Comparison of ENCODE assay signal across 8 cellular contexts in the genomic region with DNA sequence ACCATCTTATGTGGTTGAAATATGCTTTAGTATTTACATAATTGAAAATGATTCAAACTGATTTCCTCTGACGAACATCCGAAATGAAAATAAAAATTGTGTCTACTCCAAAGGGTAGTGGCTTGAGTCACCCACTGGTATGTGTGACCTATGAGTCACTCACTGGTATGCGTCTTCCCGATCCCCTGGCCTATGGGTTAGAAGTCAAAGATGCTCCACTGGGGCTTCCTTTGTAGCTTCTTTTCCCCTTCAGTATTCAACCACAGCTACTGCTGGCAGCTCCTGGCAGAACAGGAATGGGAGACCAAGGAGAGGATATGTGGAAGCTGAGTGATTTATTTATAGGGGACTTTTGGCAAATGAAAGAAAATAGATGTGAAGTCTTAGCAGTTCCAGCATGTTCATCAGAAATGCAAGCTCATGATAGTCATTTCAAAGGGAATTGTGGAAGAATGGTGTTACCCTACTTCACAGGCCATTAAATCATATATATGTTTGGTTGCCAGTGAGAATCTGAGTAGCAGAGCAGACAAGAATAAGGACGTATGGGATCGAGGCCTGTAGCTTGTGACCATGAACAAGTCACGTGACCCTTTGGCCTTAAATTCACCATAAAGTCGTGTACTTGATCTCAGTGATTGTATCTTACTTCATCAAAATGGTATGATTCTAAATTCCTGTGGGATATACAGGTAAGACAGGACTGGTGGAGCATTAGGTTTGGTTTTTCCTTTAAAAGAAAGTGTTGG.
A peak's percentile ranks its signal among the peaks of the same experiment; 100 is the strongest.
DNase-seq lines count a peak whose midpoint lies in the region; FAIRE-seq and TF ChIP-seq lines count a peak whose summit lies in the region.

No MANE protein-coding gene starts in this region.

- no peak for TF ChIP-seq RAD21 in SK-N-SH (IDR thresholded peaks at IDR 0.05; ENCODE audit: low read length)

- no peaks in the 10 kb centered on the region for H3K9me2 ChIP-seq in SK-N-SH
- H3K9me2 ChIP-seq in MM.1S (replicated peaks; ENCODE audit: insufficient read depth, low read length), result no peaks in the 10 kb centered on the region

- no peak overlapping the region for H2AFZ ChIP-seq in SK-N-SH (ENCODE audit: low read depth)
- no peak overlapping the region for H2AFZ ChIP-seq in MM.1S (ENCODE audit: low read length)

- H3K27me3 ChIP-seq in SK-N-SH (ENCODE audit: insufficient read depth), result no peaks in the 10 kb centered on the region
- no peaks in the 10 kb centered on the region for H3K27me3 ChIP-seq in MM.1S (replicated peaks; ENCODE audit: insufficient read depth, low read length)

- peaks cover 42% of the 10 kb centered on the region for H3K4me1 Mint-ChIP-seq in brain

- peak overlapping the region; percentile 73 for H3K9ac ChIP-seq in SK-N-SH
- no peak overlapping the region for H3K9ac ChIP-seq in MM.1S (ENCODE audit: low read length)

- no peak for TF ChIP-seq CTCF in SK-N-SH (IDR thresholded peaks at IDR 0.05)
- TF ChIP-seq CTCF in brain (conservative IDR thresholded peaks at IDR 0.05), result no peak
- TF ChIP-seq CTCF in MM.1S (IDR thresholded peaks at IDR 0.05; ENCODE audit: low read length), result no peak

- peaks cover 0 to 3% (median 2%) of the 10 kb centered on the region in 5 experiments for H3K9me3 Mint-ChIP-seq in brain

- DNase-seq in H54 (ENCODE audit: insufficient read length, low spot score) (no peak), SK-N-SH (no peak), kidney tubule cell (ENCODE audit: low spot score) (peak; percentile 96), MM.1S (no peak), NCI-H187 (lab: John Stamatoyannopoulos, UW) (no peak), COR-L47 (lab: John Stamatoyannopoulos, UW) (no peak)
- peak; percentile 7 to 12 for DNase-seq in stimulated activated CD8-positive, alpha-beta memory T cell treated with anti-CD3 and anti-CD28 coated beads, Interleukin-2, amount 100 ng/mL, for 48 hours (ENCODE audit: low read depth in 2 of 2)

- TF ChIP-seq EP300 in SK-N-SH (IDR thresholded peaks at IDR 0.05; ENCODE audit: borderline replicate concordance in 1 of 2, low read depth in 1 of 2, low read length in 1 of 2), result peak in 1 of 2 experiments; percentile 96; a peak in 2 of 4 replicates

- CTCF ChIA-PET in SK-N-SH (lab: Yijun Ruan, JAX), result interaction anchor here (0.7 to 3.0 kb wide), 8 partner anchors 12 to 316 kb away, joined by 3 to 18 read pairs (median 4); no protein-coding TSS in a partner anchor

- H3K4me3 Mint-ChIP-seq in brain, result peak overlapping the region in 1 of 5 experiments; percentile 20

- FAIRE-seq in H54 (lab: Jason Lieb, UNC), result peak; percentile 92

- H3K4me3 ChIP-seq in SK-N-SH (ENCODE audit: low read depth in 2 of 2, low read length in 1 of 2) (peak overlapping the region in 1 of 2 experiments; percentile 24; a peak in 1 of 4 replicates), MM.1S (ENCODE audit: low read length) (no peak overlapping the region)

- H3K27ac Mint-ChIP-seq in brain, result peak overlapping the region in 4 of 5 experiments; percentile 40 to 91 (median 82)

- no peaks in the 10 kb centered on the region for H3K79me2 ChIP-seq in SK-N-SH (ENCODE audit: insufficient read depth)
- no peaks in the 10 kb centered on the region for H3K79me2 ChIP-seq in MM.1S (ENCODE audit: low read length)

- H3K36me3 ChIP-seq in SK-N-SH (replicated peaks in 1 of 2; ENCODE audit: control insufficient read depth in 1 of 2, insufficient read depth in 2 of 2, low read length in 1 of 2) (no peaks in the 10 kb centered on the region), MM.1S (replicated peaks; ENCODE audit: insufficient read depth, low read length) (no peaks in the 10 kb centered on the region)

- TF ChIP-seq POLR2A in H54 (IDR thresholded peaks at IDR 0.05; ENCODE audit: low read depth, low read length), result no peak

- H3K36me3 Mint-ChIP-seq in brain, result no peaks in the 10 kb centered on the region

- POLR2A ChIA-PET in SK-N-SH (lab: Yijun Ruan, JAX), result interaction anchor here (1.0 kb wide), 1 partner anchor 17 kb away, joined by 3 read pairs; no protein-coding TSS in a partner anchor

- H3K4me2 ChIP-seq in SK-N-SH (peak overlapping the region; percentile 66; the same call in 1 of the 2 replicates), MM.1S (ENCODE audit: low read depth, low read length) (no peak overlapping the region)

- H4K20me1 ChIP-seq in SK-N-SH (ENCODE audit: insufficient read depth) (no peaks in the 10 kb centered on the region), MM.1S (ENCODE audit: insufficient read depth, low read length) (no peaks in the 10 kb centered on the region)

- H3K27me3 Mint-ChIP-seq in brain, result peaks cover 2% of the 10 kb centered on the region

- H3K4me1 ChIP-seq in SK-N-SH (ENCODE audit: control insufficient read depth in 1 of 2, insufficient read depth in 2 of 2, low read depth in 1 of 2, low read length in 1 of 2), result peaks cover 32 to 46% of the 10 kb centered on the region in 2 experiments
- H3K4me1 ChIP-seq in MM.1S (ENCODE audit: low read length), result 0 out of 2 replicates have a peak, but pooled peaks cover 4% of the 10 kb centered on the region

- WGBS in SK-N-SH (ENCODE audit: low lambda C conversion rate), result 24% methylated on average over 8 of the region's 8 CpGs

- H3F3A ChIP-seq in SK-N-SH (replicated peaks; ENCODE audit: insufficient read depth), result peaks cover 50% of the 10 kb centered on the region
- H3F3A ChIP-seq in MM.1S (ENCODE audit: insufficient read depth, low read length), result no peaks in the 10 kb centered on the region

- H3K9me3 ChIP-seq in SK-N-SH (no peaks in the 10 kb centered on the region), MM.1S (replicated peaks; ENCODE audit: insufficient read depth, low read length) (no peaks in the 10 kb centered on the region)

- peak overlapping the region; percentile 94 to 99 for H3K27ac ChIP-seq in SK-N-SH (ENCODE audit: low read depth in 2 of 2, low read length in 1 of 2)
- no peak overlapping the region for H3K27ac ChIP-seq in MM.1S (ENCODE audit: low read length)

TF ChIP-seq in SK-N-SH, 30 proteins besides CTCF, POLR2A, EP300 and RAD21 (continues in another document):
- TF ChIP-seq JUND (IDR thresholded peaks at IDR 0.05) (peak; percentile 98), TEAD4 (IDR thresholded peaks at IDR 0.05; ENCODE audit: borderline replicate concordance, insufficient read depth) (peak; percentile 95), TAF1 (IDR thresholded peaks at IDR 0.05; ENCODE audit: borderline replicate concordance, low read depth, low read length) (peak; percentile 34; the same call in 1 of the 2 replicates), YY1 (IDR thresholded peaks at IDR 0.05; ENCODE audit: low read depth) (no peak), TCF12 (IDR thresholded peaks at IDR 0.05) (peak; percentile 90), PBX3 (IDR thresholded peaks at IDR 0.05) (peak; percentile 88), FOXM1 (IDR thresholded peaks at IDR 0.05; ENCODE audit: low read depth) (peak; percentile 67; the same call in 1 of the 2 replicates), MAX (IDR thresholded peaks at IDR 0.05; ENCODE audit: low read depth) (peak; percentile 65), CHD2 (IDR thresholded peaks at IDR 0.05; ENCODE audit: low read length, partially characterized antibody) (no peak), RXRA (IDR thresholded peaks at IDR 0.05; ENCODE audit: borderline replicate concordance, low read depth) (peak; percentile 97), SMC3 (IDR thresholded peaks at IDR 0.05; ENCODE audit: low read depth, low read length) (no peak)
- TF ChIP-seq, protein P1, sequence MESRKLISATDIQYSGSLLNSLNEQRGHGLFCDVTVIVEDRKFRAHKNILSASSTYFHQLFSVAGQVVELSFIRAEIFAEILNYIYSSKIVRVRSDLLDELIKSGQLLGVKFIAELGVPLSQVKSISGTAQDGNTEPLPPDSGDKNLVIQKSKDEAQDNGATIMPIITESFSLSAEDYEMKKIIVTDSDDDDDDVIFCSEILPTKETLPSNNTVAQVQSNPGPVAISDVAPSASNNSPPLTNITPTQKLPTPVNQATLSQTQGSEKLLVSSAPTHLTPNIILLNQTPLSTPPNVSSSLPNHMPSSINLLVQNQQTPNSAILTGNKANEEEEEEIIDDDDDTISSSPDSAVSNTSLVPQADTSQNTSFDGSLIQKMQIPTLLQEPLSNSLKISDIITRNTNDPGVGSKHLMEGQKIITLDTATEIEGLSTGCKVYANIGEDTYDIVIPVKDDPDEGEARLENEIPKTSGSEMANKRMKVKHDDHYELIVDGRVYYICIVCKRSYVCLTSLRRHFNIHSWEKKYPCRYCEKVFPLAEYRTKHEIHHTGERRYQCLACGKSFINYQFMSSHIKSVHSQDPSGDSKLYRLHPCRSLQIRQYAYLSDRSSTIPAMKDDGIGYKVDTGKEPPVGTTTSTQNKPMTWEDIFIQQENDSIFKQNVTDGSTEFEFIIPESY (IDR thresholded peaks at IDR 0.05; ENCODE audit: borderline replicate concordance, low read depth), result 0 out of 2 replicates have a peak, but pooled peaks have one; percentile 58
- TF ChIP-seq, protein P2, sequence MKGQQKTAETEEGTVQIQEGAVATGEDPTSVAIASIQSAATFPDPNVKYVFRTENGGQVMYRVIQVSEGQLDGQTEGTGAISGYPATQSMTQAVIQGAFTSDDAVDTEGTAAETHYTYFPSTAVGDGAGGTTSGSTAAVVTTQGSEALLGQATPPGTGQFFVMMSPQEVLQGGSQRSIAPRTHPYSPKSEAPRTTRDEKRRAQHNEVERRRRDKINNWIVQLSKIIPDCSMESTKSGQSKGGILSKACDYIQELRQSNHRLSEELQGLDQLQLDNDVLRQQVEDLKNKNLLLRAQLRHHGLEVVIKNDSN (IDR thresholded peaks at IDR 0.05; ENCODE audit: borderline replicate concordance, low read depth), result peak; percentile 76

Comparison
In these comparisons a context has a peak if more than half of its experiments do, and no peak if none do; other contexts are left out.
1. DNase-seq: peak in kidney tubule cell (single experiment) and stimulated activated CD8-positive, alpha-beta memory T cell treated with anti-CD3 and anti-CD28 coated beads, Interleukin-2, amount 100 ng/mL, for 48 hours (2 of 2); none in H54 (single experiment), SK-N-SH (single experiment), MM.1S (single experiment), NCI-H187 (0 of 2) and COR-L47 (single experiment).